Comparison of ENCODE assay signal across 11 cellular contexts in the genomic region with DNA sequence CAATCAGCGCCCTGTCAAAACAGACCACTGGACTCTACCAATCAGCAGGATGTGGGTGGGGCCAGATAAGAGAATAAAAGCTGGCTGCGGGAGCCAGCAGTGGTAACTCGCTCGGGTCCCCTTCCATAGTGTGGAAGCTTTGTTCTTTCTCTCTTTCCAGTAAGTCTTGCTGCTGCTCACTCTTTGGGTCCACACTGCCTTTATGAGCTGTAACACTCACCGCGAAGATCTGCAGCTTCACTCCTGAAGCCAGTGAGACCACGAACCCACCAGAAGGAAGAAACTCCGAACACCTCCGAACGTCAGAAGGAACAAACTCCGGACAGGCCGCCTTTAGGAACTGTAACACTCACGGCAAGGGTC. TPM values are rescaled to one million over a fixed set of nuclear protein-coding genes. Genes with fewer than 3 reads are reported as not detected.
DNase-seq lines count a peak whose midpoint lies in the region; ATAC-seq, FAIRE-seq and TF ChIP-seq lines count a peak whose summit lies in the region.
"Not testable (repeated sequence)": the region's sequence is repeated elsewhere in the genome, so short reads cannot be mapped to it uniquely, and the experiment has no call there.
"Had no signal": no experiment of that assay in that cellular context is flagged by ENCODE, and none has a peak within 500 bp of the region (broad histone marks: within the 10 kb centered on the region; RNA-seq: fewer than 3 reads in every experiment).

No MANE protein-coding gene starts in this region.

- not testable (repeated sequence) for H3K27me3 Mint-ChIP-seq in CD4-positive, CD25-positive, alpha-beta regulatory T cell; H9 (ENCODE audit: low read depth); activated naive CD8-positive, alpha-beta T cell treated with anti-CD3 and anti-CD28 coated beads for 36 hours; naive thymus-derived CD8-positive, alpha-beta T cell

- H3K79me2 ChIP-seq in H9 (ENCODE audit: insufficient read depth, low read length), result peaks cover 45% of the 10 kb centered on the region; the same call in 1 of the 2 replicates
- H3K79me2 ChIP-seq in H1 (ENCODE audit: control insufficient read depth in 1 of 2, insufficient read depth in 2 of 2, low read length in 2 of 2), result peaks cover 26 to 84% of the 10 kb centered on the region in 2 experiments; a peak in 3 of 4 replicates

- not testable (repeated sequence) for H3K23me2 ChIP-seq in H9 (ENCODE audit: insufficient read length, low read depth, low read length, poor library complexity, severe bottlenecking); H1 (ENCODE audit: low read depth, low read length)

- not testable (repeated sequence) for H2BK5ac ChIP-seq in H9 (ENCODE audit: insufficient read length, low read length); neuronal stem cell (ENCODE audit: low read length)
- 0 out of 2 replicates have a peak overlapping the region, but pooled peaks have one; percentile 9 for H2BK5ac ChIP-seq in H1 (ENCODE audit: low read depth, low read length)

- CTCF ChIA-PET in H1 (lab: Charles Lee; ENCODE audit: partially characterized antibody), result interaction anchor here (2.4 to 4.6 kb wide), 2 partner anchors 20 to 23 kb away, joined by 9 to 15 read pairs; no protein-coding TSS in a partner anchor

- not testable (repeated sequence) for TF ChIP-seq CTCF in H9 (conservative IDR thresholded peaks at IDR 0.05); H1 (IDR thresholded peaks at IDR 0.05; ENCODE audit: control extremely low read depth in 1 of 3, insufficient read depth in 1 of 3, low read depth in 1 of 3, low read length in 3 of 3)

- not testable (repeated sequence) for TF ChIP-seq EP300 in H1 (IDR thresholded peaks at IDR 0.05; ENCODE audit: borderline replicate concordance in 1 of 2, low read depth in 2 of 2, low read length in 2 of 2)

- not testable (repeated sequence) for H2AFZ ChIP-seq in H9 (ENCODE audit: low read length); H1 (ENCODE audit: low read length); neuronal stem cell (ENCODE audit: low read length)

- not testable (repeated sequence) for H3K27me3 ChIP-seq in CD4-positive, CD25-positive, alpha-beta regulatory T cell (ENCODE audit: control insufficient read depth, insufficient read depth, low read length); H9 (ENCODE audit: insufficient read depth, low read length); H1 (replicated peaks in 1 of 4; ENCODE audit: control insufficient read depth in 3 of 4, extremely low read depth in 1 of 4, insufficient read depth in 3 of 4, low read length in 3 of 4); neuronal stem cell (ENCODE audit: control insufficient read depth in 3 of 3, insufficient read depth in 3 of 3, low read depth in 1 of 3, low read length in 3 of 3)

- WGBS in H9 (ENCODE audit: extremely low coverage, insufficient read length, low lambda C conversion rate), result no CpG with 5 or more reads among the region's 13 CpGs
- WGBS in H1 (ENCODE audit: extremely low coverage in 1 of 2, insufficient coverage in 1 of 2, insufficient read length in 1 of 2, insufficient replicate concordance in 2 of 2, low coverage in 1 of 2, low lambda C conversion rate in 2 of 2, missing lambda C conversion rate in 1 of 2), 2 experiments, result 99% methylated on average over 13 of the region's 13 CpGs; no CpG with 5 or more reads in 1 of the 2 experiments
- no CpG with 5 or more reads among the region's 13 CpGs for WGBS in neuronal stem cell (ENCODE audit: extremely low coverage in 2 of 2, insufficient read length in 2 of 2, insufficient replicate concordance in 1 of 2), 2 donors

- H3K4ac ChIP-seq in H9 (ENCODE audit: low read depth, low read length); H1 (replicated peaks; ENCODE audit: insufficient read length, low read depth, low read length); neuronal stem cell (ENCODE audit: low read length): not testable (repeated sequence)

- TF ChIP-seq POLR2A in Raji (IDR thresholded peaks at IDR 0.05; ENCODE audit: insufficient read depth, low read depth, low read length), result 0 out of 2 replicates have a peak, but pooled peaks have one; percentile 15
- not testable (repeated sequence) for TF ChIP-seq POLR2A in H1 (IDR thresholded peaks at IDR 0.05; ENCODE audit: control extremely low read depth in 1 of 2, low read depth in 2 of 2, low read length in 2 of 2)

- H3T11ph ChIP-seq in H9 (ENCODE audit: low read length), result not testable (repeated sequence)

- H4K20me1 ChIP-seq in H9 (ENCODE audit: control insufficient read depth, insufficient read depth, insufficient read length), result not testable (repeated sequence)
- H4K20me1 ChIP-seq in H1 (replicated peaks in 1 of 2; ENCODE audit: control insufficient read depth in 1 of 2, insufficient read depth in 2 of 2, low read length in 2 of 2), result peaks cover 14 to 37% of the 10 kb centered on the region in 2 experiments

- not testable (repeated sequence) for H3K4me2 ChIP-seq in H9 (ENCODE audit: insufficient read depth, insufficient read length, low read length); H1 (ENCODE audit: insufficient read depth in 1 of 2, low read depth in 2 of 2, low read length in 2 of 2)
- peak overlapping the region; percentile 11 for H3K4me2 ChIP-seq in neuronal stem cell (ENCODE audit: insufficient read depth, low read length, poor library complexity, severe bottlenecking)

- not testable (repeated sequence) for H3K79me1 ChIP-seq in H9 (ENCODE audit: insufficient read depth, low read depth, low read length, poor library complexity, severe bottlenecking)
- H3K79me1 ChIP-seq in H1 (ENCODE audit: low read depth, low read length) (peaks cover 29% of the 10 kb centered on the region), neuronal stem cell (ENCODE audit: low read depth, low read length) (peaks cover 18% of the 10 kb centered on the region)

- H3K27ac ChIP-seq in CD4-positive, CD25-positive, alpha-beta regulatory T cell (ENCODE audit: insufficient read depth, low read length, poor library complexity, severe bottlenecking); H9 (ENCODE audit: insufficient read length, low read depth, low read length); H1 (ENCODE audit: low read depth, low read length); neuronal stem cell (replicated peaks; ENCODE audit: low read length): not testable (repeated sequence)

- not testable (repeated sequence) for DNase-seq in CD4-positive, CD25-positive, alpha-beta regulatory T cell; H9; activated naive CD8-positive, alpha-beta T cell treated with anti-CD3 and anti-CD28 coated beads for 36 hours; H1 (ENCODE audit: low read depth in 1 of 2, low spot score in 2 of 2); neuronal stem cell (ENCODE audit: low spot score)
- DNase-seq in naive thymus-derived CD8-positive, alpha-beta T cell, result peak in 1 of 10 donors; percentile 23

- not testable (repeated sequence) for H4K8ac ChIP-seq in H9 (replicated peaks; ENCODE audit: insufficient read length, low read depth, low read length); H1 (ENCODE audit: extremely low read depth, insufficient read depth, low read length); neuronal stem cell (ENCODE audit: low read depth, low read length)

- not testable (repeated sequence) for H3K4me3 ChIP-seq in CD4-positive, CD25-positive, alpha-beta regulatory T cell (ENCODE audit: low read depth, low read length); H1 (ENCODE audit: extremely low read depth in 1 of 4, insufficient read depth in 2 of 4, low read depth in 3 of 4, low read length in 4 of 4); neuronal stem cell (ENCODE audit: low read length in 2 of 2)

- not testable (repeated sequence) for H3K9me3 Mint-ChIP-seq in CD4-positive, CD25-positive, alpha-beta regulatory T cell; H9; activated naive CD8-positive, alpha-beta T cell treated with anti-CD3 and anti-CD28 coated beads for 36 hours; naive thymus-derived CD8-positive, alpha-beta T cell

- TF ChIP-seq RAD21 in H1 (IDR thresholded peaks at IDR 0.05 in 1 of 2, conservative IDR thresholded peaks at IDR 0.05 in 1 of 2; ENCODE audit: low read depth in 2 of 2, low read length in 2 of 2), result not testable (repeated sequence)

- peaks cover 22% of the 10 kb centered on the region for H3K36me3 Mint-ChIP-seq in CD4-positive, CD25-positive, alpha-beta regulatory T cell
- peaks cover 38 to 56% (median 43%) of the 10 kb centered on the region in 3 experiments for H3K36me3 Mint-ChIP-seq in H9 (ENCODE audit: insufficient read depth in 1 of 3, low read depth in 3 of 3)
- H3K36me3 Mint-ChIP-seq in activated naive CD8-positive, alpha-beta T cell treated with anti-CD3 and anti-CD28 coated beads for 36 hours, result peaks cover 29% of the 10 kb centered on the region
- H3K36me3 Mint-ChIP-seq in naive thymus-derived CD8-positive, alpha-beta T cell, result peaks cover 0 to 51% (median 4%) of the 10 kb centered on the region in 3 donors

- H2BK120ac ChIP-seq in H9 (ENCODE audit: low read depth, low read length, poor library complexity, severe bottlenecking); H1 (replicated peaks; ENCODE audit: low read depth, low read length); neuronal stem cell (ENCODE audit: low read depth, low read length): not testable (repeated sequence)

- not testable (repeated sequence) for H3K56ac ChIP-seq in H9 (ENCODE audit: insufficient read length, low read depth, low read length); H1 (replicated peaks; ENCODE audit: insufficient read length, low read depth, low read length)

- not testable (repeated sequence) for H3K9ac ChIP-seq in H9 (ENCODE audit: extremely low read depth, insufficient read length, low read length); H1 (replicated peaks in 1 of 4; ENCODE audit: extremely low read depth in 1 of 4, low read depth in 3 of 4, low read length in 3 of 4); neuronal stem cell (ENCODE audit: low read depth, low read length, poor library complexity)

- not testable (repeated sequence) for ATAC-seq in CD4-positive, CD25-positive, alpha-beta regulatory T cell (ENCODE audit: low read depth in 2 of 2); naive thymus-derived CD8-positive, alpha-beta T cell

- H3K36me3 ChIP-seq in CD4-positive, CD25-positive, alpha-beta regulatory T cell (ENCODE audit: control insufficient read depth, insufficient read depth, low read length), result peaks cover 31% of the 10 kb centered on the region
- H3K36me3 ChIP-seq in H1 (ENCODE audit: control insufficient read depth in 2 of 4, insufficient read depth in 4 of 4, low read length in 3 of 4) (peaks cover 7 to 20% (median 10%) of the 10 kb centered on the region in 4 experiments; a peak in 6 of 8 replicates), neuronal stem cell (replicated peaks in 1 of 2; ENCODE audit: control insufficient read depth in 2 of 2, insufficient read depth in 2 of 2, low read length in 2 of 2) (peaks cover 21 to 49% of the 10 kb centered on the region in 2 donors)

- not testable (repeated sequence) for H3K18ac ChIP-seq in H9 (ENCODE audit: insufficient read length, low read depth, low read length); H1 (ENCODE audit: extremely low read depth, low read length); neuronal stem cell (ENCODE audit: low read length)

- not testable (repeated sequence) for H2BK15ac ChIP-seq in H9 (ENCODE audit: low read depth, low read length); H1 (ENCODE audit: low read length); neuronal stem cell (ENCODE audit: low read length)

- peak overlapping the region in 3 of 4 donors; percentile 6 to 75 (median 43) for H3K4me3 Mint-ChIP-seq in CD4-positive, CD25-positive, alpha-beta regulatory T cell
- H3K4me3 Mint-ChIP-seq in H9, result peak overlapping the region in 1 of 2 experiments; percentile 4; a peak in 1 of 5 replicates
- peak overlapping the region; percentile 22 for H3K4me3 Mint-ChIP-seq in activated naive CD8-positive, alpha-beta T cell treated with anti-CD3 and anti-CD28 coated beads for 36 hours
- H3K4me3 Mint-ChIP-seq in naive thymus-derived CD8-positive, alpha-beta T cell, result peak overlapping the region; percentile 4 to 79 (median 72)

- not testable (repeated sequence) for H2AK5ac ChIP-seq in H9 (ENCODE audit: insufficient read length, low read length); H1 (ENCODE audit: low read depth, low read length); neuronal stem cell (ENCODE audit: low read depth, low read length)

- H4K5ac ChIP-seq in H9 (ENCODE audit: insufficient read length, low read depth, low read length); H1 (ENCODE audit: insufficient read length, low read depth, low read length): not testable (repeated sequence)

- H4K91ac ChIP-seq in H9 (ENCODE audit: insufficient read length, low read depth, low read length); H1 (replicated peaks; ENCODE audit: insufficient read length, low read length); neuronal stem cell (ENCODE audit: low read depth, low read length, poor library complexity): not testable (repeated sequence)

- not testable (repeated sequence) for H2BK20ac ChIP-seq in H9 (ENCODE audit: low read depth, low read length, poor library complexity, severe bottlenecking); H1 (ENCODE audit: low read length)

- H3K23ac ChIP-seq in H9 (ENCODE audit: insufficient read length, low read depth, low read length); H1 (ENCODE audit: insufficient read length); neuronal stem cell (ENCODE audit: low read depth, low read length, poor library complexity): not testable (repeated sequence)

- not testable (repeated sequence) for H2BK12ac ChIP-seq in H9 (ENCODE audit: insufficient read length, low read depth, low read length); H1 (ENCODE audit: low read depth, low read length); neuronal stem cell (ENCODE audit: low read length)

- H3K4me1 ChIP-seq in CD4-positive, CD25-positive, alpha-beta regulatory T cell (ENCODE audit: control insufficient read depth, insufficient read depth, low read length, poor library complexity, severe bottlenecking), result peaks cover 35% of the 10 kb centered on the region
- H3K4me1 ChIP-seq in H9 (ENCODE audit: insufficient read depth, low read length); H1 (replicated peaks in 1 of 4; ENCODE audit: control insufficient read depth in 3 of 4, insufficient read depth in 4 of 4, low read length in 3 of 4); neuronal stem cell (ENCODE audit: control insufficient read depth in 2 of 2, insufficient read depth in 1 of 2, low read depth in 1 of 2, low read length in 2 of 2): not testable (repeated sequence)

- not testable (repeated sequence) for H3K14ac ChIP-seq in H9 (ENCODE audit: insufficient read depth, low read length); H1 (ENCODE audit: insufficient read length); neuronal stem cell (ENCODE audit: low read length)

- POLR2A ChIA-PET in H1 (lab: Charles Lee; ENCODE audit: partially characterized antibody), result interaction anchor here (1.0 kb wide), 1 partner anchor 107 kb away, joined by 3 read pairs; no protein-coding TSS in a partner anchor
- POLR2A ChIA-PET in naive thymus-derived CD8-positive, alpha-beta T cell (lab: Charles Lee), result interaction anchor here (0.7 kb wide), 1 partner anchor 83 kb away, joined by 3 read pairs; the partner anchor contains the start of gene RAB11FIP3

- FAIRE-seq in H1 (lab: Jason Lieb, UNC), result not testable (repeated sequence)

- not testable (repeated sequence) for H3K9me3 ChIP-seq in CD4-positive, CD25-positive, alpha-beta regulatory T cell (ENCODE audit: control insufficient read depth in 2 of 2, low read length in 2 of 2); H9 (ENCODE audit: control insufficient read depth, low read depth, low read length); H1 (ENCODE audit: insufficient read depth in 2 of 2, low read depth in 1 of 2, low read length in 1 of 2)
- H3K9me3 ChIP-seq in neuronal stem cell (replicated peaks in 1 of 2; ENCODE audit: control insufficient read depth in 2 of 2, insufficient read depth in 1 of 2, low read depth in 1 of 2, low read length in 2 of 2), result peaks cover 5 to 29% of the 10 kb centered on the region in 2 donors

- peak overlapping the region in 1 of 3 donors; percentile 2 for H3K27ac Mint-ChIP-seq in CD4-positive, CD25-positive, alpha-beta regulatory T cell
- peak overlapping the region; percentile 71 to 83 (median 75); a peak in 5 of 7 replicates for H3K27ac Mint-ChIP-seq in H9
- not testable (repeated sequence) for H3K27ac Mint-ChIP-seq in activated naive CD8-positive, alpha-beta T cell treated with anti-CD3 and anti-CD28 coated beads for 36 hours
- peak overlapping the region in 6 of 10 donors; percentile 18 to 85 (median 51) for H3K27ac Mint-ChIP-seq in naive thymus-derived CD8-positive, alpha-beta T cell

- H3K4me1 Mint-ChIP-seq in CD4-positive, CD25-positive, alpha-beta regulatory T cell, result peaks cover 20 to 76% (median 45%) of the 10 kb centered on the region in 4 donors
- peaks cover 12 to 13% of the 10 kb centered on the region in 2 experiments for H3K4me1 Mint-ChIP-seq in H9
- H3K4me1 Mint-ChIP-seq in activated naive CD8-positive, alpha-beta T cell treated with anti-CD3 and anti-CD28 coated beads for 36 hours, result peaks cover 50% of the 10 kb centered on the region
- peaks cover 33 to 84% (median 79%) of the 10 kb centered on the region in 4 donors for H3K4me1 Mint-ChIP-seq in naive thymus-derived CD8-positive, alpha-beta T cell

RNA-seq across cellular contexts. Expression of gene AXIN1, which starts 10.6 kb away (rescaled TPM):
- total RNA-seq in CD4-positive, CD25-positive, alpha-beta regulatory T cell, result 45.2 TPM
- polyA plus RNA-seq in CD4-positive, CD25-positive, alpha-beta regulatory T cell, result 1 to 10 TPM; 1.1 to 2.9 (median 1.4) TPM
- 50.9 and 52.5 TPM in 2 replicates for total RNA-seq in H9 (2021)
- 10 to 100 TPM; 23.9 to 24.6 TPM for total RNA-seq in activated naive CD8-positive, alpha-beta T cell treated with anti-CD3 and anti-CD28 coated beads for 36 hours
- total RNA-seq in H1 (2021; fragmentation: NEBNext Ultra II Directional; extraction: Animal tissue kit (Norgen Biotek cat#: 25700)), result 41.9 and 43.2 TPM in 2 replicates
- polyA plus RNA-seq in H1 (2011; rRNA removed), result 12.5 and 26.7 TPM in 2 replicates
- polyA plus RNA-seq in H1 (2011; cell fraction: cytosol; rRNA removed), result 29.7 TPM
- 30.5 TPM for polyA plus RNA-seq in H1 (2011; cell fraction: nucleus; rRNA removed)
- 21.0 to 35.0 TPM (median 34.0 TPM) in 4 replicates for polyA plus RNA-seq in H1 (2012, experiment 1 of 2)
- polyA plus RNA-seq in H1 (2012, experiment 2 of 2), result 23.6 TPM
- 20.5 TPM for polyA plus RNA-seq in H1 (2013, experiment 1 of 2)
- polyA plus RNA-seq in H1 (2013, experiment 2 of 2), result 21.4 TPM
- polyA minus RNA-seq in H1 (2011; rRNA and poly(A)+ RNA removed), result 7.3 and 10.3 TPM in 2 replicates
- polyA minus RNA-seq in H1 (2011; cell fraction: cytosol; rRNA and poly(A)+ RNA removed), result 28.0 TPM
- 12.3 TPM for polyA minus RNA-seq in H1 (2011; cell fraction: nucleus; rRNA and poly(A)+ RNA removed)
- 10 to 100 TPM; 40.7 to 44.0 TPM for total RNA-seq in naive thymus-derived CD8-positive, alpha-beta T cell
- polyA plus RNA-seq in naive thymus-derived CD8-positive, alpha-beta T cell, result 1 to 10 TPM; 1.6 to 4.1 (median 2.2) TPM
- polyA plus RNA-seq in neuronal stem cell (2013, experiment 1 of 2), result 19.3 TPM
- 18.9 TPM for polyA plus RNA-seq in neuronal stem cell (2013, experiment 2 of 2)

RNA-seq across cellular contexts. Expression of gene MRPL28, which starts 28.4 kb away (rescaled TPM):
- total RNA-seq in CD4-positive, CD25-positive, alpha-beta regulatory T cell, result 37.8 TPM
- 100 to 1,000 TPM in 1 of 4 donors, 10 to 100 TPM in 3; 63.0 to 109 (median 85.2) TPM for polyA plus RNA-seq in CD4-positive, CD25-positive, alpha-beta regulatory T cell
- 154 TPM in 2 replicates for total RNA-seq in H9 (2021)
- 10 to 100 TPM; 89.3 to 94.8 TPM for total RNA-seq in activated naive CD8-positive, alpha-beta T cell treated with anti-CD3 and anti-CD28 coated beads for 36 hours
- 88.9 and 95.7 TPM in 2 replicates for total RNA-seq in H1 (2021; fragmentation: NEBNext Ultra II Directional; extraction: Animal tissue kit (Norgen Biotek cat#: 25700))
- 188 and 257 TPM in 2 replicates for polyA plus RNA-seq in H1 (2011; rRNA removed)
- polyA plus RNA-seq in H1 (2011; cell fraction: cytosol; rRNA removed), result 238 TPM
- polyA plus RNA-seq in H1 (2011; cell fraction: nucleus; rRNA removed), result 174 TPM
- polyA plus RNA-seq in H1 (2012, experiment 1 of 2), result 80.1 to 165 TPM (median 138 TPM) in 4 replicates
- 134 TPM for polyA plus RNA-seq in H1 (2012, experiment 2 of 2)
- 74.5 TPM for polyA plus RNA-seq in H1 (2013, experiment 1 of 2)
- 74.2 TPM for polyA plus RNA-seq in H1 (2013, experiment 2 of 2)
- 52.8 and 69.8 TPM in 2 replicates for polyA minus RNA-seq in H1 (2011; rRNA and poly(A)+ RNA removed)
- polyA minus RNA-seq in H1 (2011; cell fraction: cytosol; rRNA and poly(A)+ RNA removed), result 45.9 TPM
- polyA minus RNA-seq in H1 (2011; cell fraction: nucleus; rRNA and poly(A)+ RNA removed), result 37.7 TPM
- 10 to 100 TPM; 32.4 to 33.3 TPM for total RNA-seq in naive thymus-derived CD8-positive, alpha-beta T cell
- 10 to 100 TPM; 57.4 to 66.6 (median 64.7) TPM for polyA plus RNA-seq in naive thymus-derived CD8-positive, alpha-beta T cell
- polyA plus RNA-seq in neuronal stem cell (2013, experiment 1 of 2), result 68.8 TPM
- polyA plus RNA-seq in neuronal stem cell (2013, experiment 2 of 2), result 73.1 TPM

RNA-seq across cellular contexts. Expression of gene PGAP6, which starts 39.8 kb away (rescaled TPM):
- total RNA-seq in CD4-positive, CD25-positive, alpha-beta regulatory T cell, result 71.4 TPM
- polyA plus RNA-seq in CD4-positive, CD25-positive, alpha-beta regulatory T cell, result 10 to 100 TPM in 3 of 4 donors, 1 to 10 TPM in 1; 7.8 to 45.3 (median 32.2) TPM
- total RNA-seq in H9 (2021), result 111 and 114 TPM in 2 replicates
- 10 to 100 TPM; 22.8 to 24.1 TPM for total RNA-seq in activated naive CD8-positive, alpha-beta T cell treated with anti-CD3 and anti-CD28 coated beads for 36 hours
- total RNA-seq in H1 (2021; fragmentation: NEBNext Ultra II Directional; extraction: Animal tissue kit (Norgen Biotek cat#: 25700)), result 86.8 and 92.9 TPM in 2 replicates
- 364 and 441 TPM in 2 replicates for polyA plus RNA-seq in H1 (2011; rRNA removed)
- polyA plus RNA-seq in H1 (2011; cell fraction: cytosol; rRNA removed), result 227 TPM
- polyA plus RNA-seq in H1 (2011; cell fraction: nucleus; rRNA removed), result 362 TPM
- 72.3 to 126 TPM (median 121 TPM) in 4 replicates for polyA plus RNA-seq in H1 (2012, experiment 1 of 2)
- 70.7 TPM for polyA plus RNA-seq in H1 (2012, experiment 2 of 2)
- polyA plus RNA-seq in H1 (2013, experiment 1 of 2), result 90.3 TPM
- 94.9 TPM for polyA plus RNA-seq in H1 (2013, experiment 2 of 2)
- 167 and 180 TPM in 2 replicates for polyA minus RNA-seq in H1 (2011; rRNA and poly(A)+ RNA removed)
- 106 TPM for polyA minus RNA-seq in H1 (2011; cell fraction: cytosol; rRNA and poly(A)+ RNA removed)
- 104 TPM for polyA minus RNA-seq in H1 (2011; cell fraction: nucleus; rRNA and poly(A)+ RNA removed)
- total RNA-seq in naive thymus-derived CD8-positive, alpha-beta T cell, result 10 to 100 TPM; 80.1 to 80.4 TPM
- 10 to 100 TPM; 19.5 to 38.1 (median 22.0) TPM for polyA plus RNA-seq in naive thymus-derived CD8-positive, alpha-beta T cell
- polyA plus RNA-seq in neuronal stem cell (2013, experiment 1 of 2), result 30.5 TPM
- 28.5 TPM for polyA plus RNA-seq in neuronal stem cell (2013, experiment 2 of 2)

RNA-seq across cellular contexts. Expression of gene NME4, which starts 55.0 kb away (rescaled TPM):
- total RNA-seq in CD4-positive, CD25-positive, alpha-beta regulatory T cell, result 6.7 TPM
- polyA plus RNA-seq in CD4-positive, CD25-positive, alpha-beta regulatory T cell, result 10 to 100 TPM; 16.2 to 29.8 (median 23.1) TPM
- total RNA-seq in H9 (2021), result 319 and 320 TPM in 2 replicates
- 10 to 100 TPM; 15.6 to 17.3 TPM for total RNA-seq in activated naive CD8-positive, alpha-beta T cell treated with anti-CD3 and anti-CD28 coated beads for 36 hours
- total RNA-seq in H1 (2021; fragmentation: NEBNext Ultra II Directional; extraction: Animal tissue kit (Norgen Biotek cat#: 25700)), result 408 and 418 TPM in 2 replicates
- polyA plus RNA-seq in H1 (2011; rRNA removed), result 863 and 1,107 TPM in 2 replicates
- polyA plus RNA-seq in H1 (2011; cell fraction: cytosol; rRNA removed), result 668 TPM
- 729 TPM for polyA plus RNA-seq in H1 (2011; cell fraction: nucleus; rRNA removed)
- polyA plus RNA-seq in H1 (2012, experiment 1 of 2), result 330 to 521 TPM (median 486 TPM) in 4 replicates
- 430 TPM for polyA plus RNA-seq in H1 (2012, experiment 2 of 2)
- polyA plus RNA-seq in H1 (2013, experiment 1 of 2), result 339 TPM
- polyA plus RNA-seq in H1 (2013, experiment 2 of 2), result 335 TPM
- 89.1 and 100 TPM in 2 replicates for polyA minus RNA-seq in H1 (2011; rRNA and poly(A)+ RNA removed)
- 116 TPM for polyA minus RNA-seq in H1 (2011; cell fraction: cytosol; rRNA and poly(A)+ RNA removed)
- polyA minus RNA-seq in H1 (2011; cell fraction: nucleus; rRNA and poly(A)+ RNA removed), result 153 TPM
- 10 to 100 TPM; 29.7 to 33.2 TPM for total RNA-seq in naive thymus-derived CD8-positive, alpha-beta T cell
- polyA plus RNA-seq in naive thymus-derived CD8-positive, alpha-beta T cell, result 10 to 100 TPM; 38.9 to 61.9 (median 60.7) TPM
- polyA plus RNA-seq in neuronal stem cell (2013, experiment 1 of 2), result 329 TPM
- polyA plus RNA-seq in neuronal stem cell (2013, experiment 2 of 2), result 313 TPM

RNA-seq across cellular contexts. Expression of gene PDIA2, which starts 59.0 kb away (rescaled TPM):
- not detected for total RNA-seq in CD4-positive, CD25-positive, alpha-beta regulatory T cell
- not detected for polyA plus RNA-seq in CD4-positive, CD25-positive, alpha-beta regulatory T cell
- total RNA-seq in H9 (2021), result 1.1 and 1.4 TPM in 2 replicates
- total RNA-seq in activated naive CD8-positive, alpha-beta T cell treated with anti-CD3 and anti-CD28 coated beads for 36 hours, result not detected
- total RNA-seq in H1 (2021; fragmentation: NEBNext Ultra II Directional; extraction: Animal tissue kit (Norgen Biotek cat#: 25700)), result 0.34 and 1.3 TPM in 2 replicates
- 0.50 and 1.1 TPM in 2 replicates for polyA plus RNA-seq in H1 (2011; rRNA removed)
- 1.4 TPM for polyA plus RNA-seq in H1 (2011; cell fraction: cytosol; rRNA removed)
- 8.9 TPM for polyA plus RNA-seq in H1 (2011; cell fraction: nucleus; rRNA removed)
- 0.90 to 2.2 TPM (median 1.5 TPM) in 4 replicates for polyA plus RNA-seq in H1 (2012, experiment 1 of 2)
- polyA plus RNA-seq in H1 (2012, experiment 2 of 2), result 2.0 TPM
- polyA plus RNA-seq in H1 (2013, experiment 1 of 2), result 0.47 TPM
- polyA plus RNA-seq in H1 (2013, experiment 2 of 2), result 0.75 TPM
- polyA minus RNA-seq in H1 (2011; rRNA and poly(A)+ RNA removed), result 0.13 TPM in 1 of 2 replicates, not detected in the other
- polyA minus RNA-seq in H1 (2011; cell fraction: cytosol; rRNA and poly(A)+ RNA removed), result not detected
- polyA minus RNA-seq in H1 (2011; cell fraction: nucleus; rRNA and poly(A)+ RNA removed), result 1.00 TPM
- total RNA-seq in naive thymus-derived CD8-positive, alpha-beta T cell, result under 1 TPM in 1 of 2 experiments, not detected in 1; 0.44 TPM
- not detected for polyA plus RNA-seq in naive thymus-derived CD8-positive, alpha-beta T cell
- 0.43 TPM for polyA plus RNA-seq in neuronal stem cell (2013, experiment 1 of 2)
- polyA plus RNA-seq in neuronal stem cell (2013, experiment 2 of 2), result 0.42 TPM
- total RNA-seq: Calu3, H4, MCF 10A, OCI-LY7 had no signal
